Comparison of ENCODE assay signal across 8 cellular contexts in the genomic region with DNA sequence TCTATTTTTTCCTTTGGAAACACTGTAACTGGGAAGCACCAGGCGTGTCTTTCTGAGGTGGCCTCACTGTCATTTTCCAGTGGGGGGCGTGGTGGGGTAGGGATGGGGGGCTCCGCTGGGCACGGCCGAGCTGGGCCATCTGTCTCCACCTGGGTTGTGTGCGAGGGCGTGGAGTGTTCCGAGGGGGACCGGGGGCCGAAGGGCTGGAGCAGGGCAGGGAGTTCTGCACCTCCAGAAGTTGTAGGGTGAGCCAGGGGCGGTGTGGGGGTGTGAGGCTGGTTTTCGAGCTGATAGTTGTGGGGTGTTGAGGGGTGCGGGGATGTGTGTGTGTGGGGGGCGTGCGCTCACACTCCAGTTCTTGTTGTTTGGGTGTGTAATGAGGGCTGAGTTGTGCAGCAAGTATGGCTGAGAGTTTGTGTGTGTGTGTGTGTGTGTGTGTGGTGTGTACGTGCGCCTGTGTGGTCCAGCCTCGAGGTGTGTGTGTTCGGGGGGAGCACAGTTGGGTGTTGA. TPM values are rescaled to one million over a fixed set of nuclear protein-coding genes. Genes with fewer than 3 reads are reported as not detected.
DNase-seq lines count a peak whose midpoint lies in the region; ATAC-seq and TF ChIP-seq lines count a peak whose summit lies in the region.

No MANE protein-coding gene starts in this region.

- TF ChIP-seq CTCF in mammary epithelial cell (conservative IDR thresholded peaks at IDR 0.05 in 1 of 2, IDR thresholded peaks at IDR 0.05 in 1 of 2; ENCODE audit: extremely low read depth in 1 of 2, insufficient read depth in 1 of 2, low read depth in 1 of 2, low read length in 2 of 2) (no peak), uterus (IDR thresholded peaks at IDR 0.05) (no peak)

- H3K27ac ChIP-seq in mammary epithelial cell (ENCODE audit: insufficient read depth, low read depth, low read length) (peak overlapping the region; percentile 81), mesenchymal stem cell (ENCODE audit: low read length, poor library complexity, severe bottlenecking) (peak overlapping the region; percentile 92), uterus (peak overlapping the region; percentile 93 to 95)

- intact Hi-C loops in mammary epithelial cell (cut with micrococcal nuclease): loop anchor here (1.0 kb wide), 1 partner anchor 40 kb away; no protein-coding TSS in a partner anchor
- intact Hi-C loops in uterus (cut with DNase I; ENCODE audit: low total_unique reads): loop anchor here (5.0 kb wide), 1 partner anchor 72 kb away; the partner anchor contains the start of gene UBE2L6

- in situ Hi-C loops in mammary epithelial cell (cut with MboI; ENCODE audit: low sequenced_read_pairs in 2 of 2): no loop called here

- 0% methylated on average over 4 of the region's 19 CpGs for WGBS in mammary epithelial cell (ENCODE audit: low coverage, missing lambda C conversion rate)
- 1% methylated on average over 15 of the region's 19 CpGs for WGBS in mesenchymal stem cell

- BruUV-seq in mammary epithelial cell (replicated peaks; lab: Mats Ljungman, UMichigan): no TSS peak

- no peak overlapping the region for H3K27ac Mint-ChIP-seq in activated T-cell treated with anti-CD3 and anti-CD28 coated beads, Interleukin-2, amount 50 U/mL, for 72 hours

- peak overlapping the region; percentile 99 for H4K91ac ChIP-seq in mesenchymal stem cell (ENCODE audit: low read length)

- DNase-seq in activated T-cell treated with anti-CD3 and anti-CD28 coated beads, Interleukin-2, amount 50 U/mL, for 72 hours: no peak
- DNase-seq in activated T-cell treated with anti-CD3 and anti-CD28 coated beads, Interleukin-2, amount 50 U/mL, for 1 hour: no peak
- DNase-seq in mammary epithelial cell (no peak), mesenchymal stem cell (no peak), uterus (no peak), COLO668 (lab: John Stamatoyannopoulos, UW; ENCODE audit: unreplicated experiment) (no peak), dedifferentiated amniotic fluid mesenchymal stem cell (ENCODE audit: extremely low spot score) (no peak)
- no peak for DNase-seq in effector CD4-positive, alpha-beta T cell

- no peak for TF ChIP-seq POLR2A in uterus (IDR thresholded peaks at IDR 0.05)

- peaks cover 51% of the 10 kb centered on the region for H3K79me2 ChIP-seq in mammary epithelial cell (ENCODE audit: insufficient read depth, low read length)

- H2AFZ ChIP-seq in mammary epithelial cell (ENCODE audit: low read depth, low read length) (peak overlapping the region; percentile 98), mesenchymal stem cell (ENCODE audit: low read depth, low read length) (no peak overlapping the region)

- H3K9me3 ChIP-seq in mammary epithelial cell (replicated peaks; ENCODE audit: insufficient read depth, low read length): no peaks in the 10 kb centered on the region
- no peaks in the 10 kb centered on the region for H3K9me3 ChIP-seq in mesenchymal stem cell (ENCODE audit: control insufficient read depth, low read length)
- H3K9me3 ChIP-seq in uterus: no peaks in the 10 kb centered on the region

- peak overlapping the region; percentile 96 for H3K4me2 ChIP-seq in mammary epithelial cell (ENCODE audit: insufficient read depth, low read depth, low read length)
- peak overlapping the region; percentile 52 for H3K4me2 ChIP-seq in mesenchymal stem cell (ENCODE audit: low read length, poor library complexity, severe bottlenecking)

- H3K79me1 ChIP-seq in mesenchymal stem cell (replicated peaks; ENCODE audit: low read length, poor library complexity, severe bottlenecking): peaks cover 12% of the 10 kb centered on the region

- CTCF ChIA-PET in mammary epithelial cell (lab: Charles Lee; ENCODE audit: low non-redundant PET): interaction anchor here (0.7 kb wide), 2 partner anchors 139 to 1503 kb away, joined by 3 to 4 read pairs; no protein-coding TSS in a partner anchor

- peaks cover 2% of the 10 kb centered on the region for H3K36me3 ChIP-seq in mammary epithelial cell (ENCODE audit: insufficient read depth, low read length)
- H3K36me3 ChIP-seq in mesenchymal stem cell (ENCODE audit: control insufficient read depth in 1 of 2, insufficient read depth in 2 of 2, low read depth in 1 of 2, low read length in 2 of 2): no peaks in the 10 kb centered on the region
- no peaks in the 10 kb centered on the region for H3K36me3 ChIP-seq in uterus

- H3K4me1 ChIP-seq in mammary epithelial cell (ENCODE audit: insufficient read depth, low read length) (peaks cover 40% of the 10 kb centered on the region), mesenchymal stem cell (ENCODE audit: control insufficient read depth, insufficient read depth, low read depth, low read length) (peaks cover 23% of the 10 kb centered on the region), uterus (peaks cover 0 to 14% of the 10 kb centered on the region in 2 donors)

- H3K18ac ChIP-seq in mesenchymal stem cell (ENCODE audit: low read depth in 1 of 2, low read length in 2 of 2): peak overlapping the region; percentile 87 to 99

- H3K23ac ChIP-seq in mesenchymal stem cell (ENCODE audit: low read length in 2 of 2): peak overlapping the region in 1 of 2 experiments; percentile 66

- H3K14ac ChIP-seq in mesenchymal stem cell (ENCODE audit: low read length in 2 of 2): peak overlapping the region; percentile 9 to 72

- peak; percentile 49 to 53 for ATAC-seq in activated T-cell treated with anti-CD3 and anti-CD28 coated beads, Interleukin-2, amount 50 U/mL, for 72 hours (replicated peaks in 1 of 2)

- H3K4me1 Mint-ChIP-seq in activated T-cell treated with anti-CD3 and anti-CD28 coated beads, Interleukin-2, amount 50 U/mL, for 72 hours (ENCODE audit: low read depth): peaks cover 16% of the 10 kb centered on the region

- peaks cover 1 to 2% of the 10 kb centered on the region in 2 donors for H3K36me3 Mint-ChIP-seq in activated T-cell treated with anti-CD3 and anti-CD28 coated beads, Interleukin-2, amount 50 U/mL, for 72 hours (ENCODE audit: insufficient read depth in 2 of 2)

- H2BK12ac ChIP-seq in mesenchymal stem cell (ENCODE audit: low read length in 2 of 2): peak overlapping the region; percentile 2 to 91

- dilution Hi-C loops in mammary epithelial cell (cut with HindIII; ENCODE audit: low sequenced_read_pairs): no loop called here

- H3K4me3 ChIP-seq in mammary epithelial cell (replicated peaks in 1 of 3; ENCODE audit: insufficient read depth in 1 of 3, low read depth in 2 of 3, low read length in 3 of 3): peak overlapping the region; percentile 57 to 89 (median 89)
- H3K4me3 ChIP-seq in mesenchymal stem cell (ENCODE audit: insufficient read depth in 1 of 2, low read depth in 1 of 2, low read length in 2 of 2): peak overlapping the region; percentile 82 to 97
- H3K4me3 ChIP-seq in uterus: peak overlapping the region; percentile 66 to 76

- peak overlapping the region; percentile 98 for H2BK5ac ChIP-seq in mesenchymal stem cell (ENCODE audit: low read depth, low read length, poor library complexity, severe bottlenecking)

- H4K8ac ChIP-seq in mesenchymal stem cell (ENCODE audit: low read length): peak overlapping the region; percentile 89

- H2BK15ac ChIP-seq in mesenchymal stem cell (ENCODE audit: low read depth, poor library complexity, severe bottlenecking): peak overlapping the region; percentile 97

- H3K4ac ChIP-seq in mesenchymal stem cell (ENCODE audit: low read depth in 1 of 2, low read length in 2 of 2): peak overlapping the region; percentile 98 to 99

- H2AK5ac ChIP-seq in mesenchymal stem cell (ENCODE audit: low read length, severe bottlenecking): peak overlapping the region; percentile 88

- no peaks in the 10 kb centered on the region for H3K27me3 ChIP-seq in mammary epithelial cell (ENCODE audit: insufficient read depth, low read length)
- H3K27me3 ChIP-seq in mesenchymal stem cell (ENCODE audit: control insufficient read depth in 1 of 2, insufficient read depth in 1 of 2, low read length in 2 of 2): peaks cover 6 to 12% of the 10 kb centered on the region in 2 experiments
- H3K27me3 ChIP-seq in uterus: no peaks in the 10 kb centered on the region

- peak overlapping the region; percentile 83 for H3K9ac ChIP-seq in mammary epithelial cell (ENCODE audit: insufficient read depth, low read length)
- peak overlapping the region; percentile 95 for H3K9ac ChIP-seq in mesenchymal stem cell (ENCODE audit: low read length)

- no peaks in the 10 kb centered on the region for H3K9me3 Mint-ChIP-seq in activated T-cell treated with anti-CD3 and anti-CD28 coated beads, Interleukin-2, amount 50 U/mL, for 72 hours

- H3K27me3 Mint-ChIP-seq in activated T-cell treated with anti-CD3 and anti-CD28 coated beads, Interleukin-2, amount 50 U/mL, for 72 hours (ENCODE audit: low read depth): peaks cover 32% of the 10 kb centered on the region

- peak overlapping the region; percentile 81 to 94 for H3K4me3 Mint-ChIP-seq in activated T-cell treated with anti-CD3 and anti-CD28 coated beads, Interleukin-2, amount 50 U/mL, for 72 hours

- H4K20me1 ChIP-seq in mammary epithelial cell (ENCODE audit: insufficient read depth, low read length): no peaks in the 10 kb centered on the region

- peak overlapping the region; percentile 98 for H2BK120ac ChIP-seq in mesenchymal stem cell (ENCODE audit: low read depth, low read length)

RNA-seq across cellular contexts. Expression of gene YPEL4, which starts 10.8 kb away (rescaled TPM):
- total RNA-seq in activated T-cell treated with anti-CD3 and anti-CD28 coated beads, Interleukin-2, amount 50 U/mL, for 72 hours: 1 to 10 TPM; 1.1 to 1.3 TPM
- total RNA-seq in mammary epithelial cell (under 1 TPM; under 0.01 to 0.35 TPM), uterus (1 to 10 TPM in 3 of 4 donors, under 1 TPM in 1; 0.26 to 7.6 (median 2.7) TPM)
- 0.05 TPM for polyA plus RNA-seq in mammary epithelial cell
- not detected for polyA minus RNA-seq in mammary epithelial cell
- polyA plus RNA-seq in mesenchymal stem cell (2013, experiment 1 of 2): 0.43 TPM
- polyA plus RNA-seq in mesenchymal stem cell (2013, experiment 2 of 2): 0.42 TPM

RNA-seq across cellular contexts. Expression of gene CLP1, which starts 18.7 kb away (rescaled TPM):
- total RNA-seq in activated T-cell treated with anti-CD3 and anti-CD28 coated beads, Interleukin-2, amount 50 U/mL, for 72 hours: 10 to 100 TPM; 15.1 to 16.1 TPM
- 10 to 100 TPM; 16.0 to 19.0 TPM for total RNA-seq in mammary epithelial cell
- 38.7 TPM for polyA plus RNA-seq in mammary epithelial cell
- polyA minus RNA-seq in mammary epithelial cell: 19.0 TPM
- polyA plus RNA-seq in mesenchymal stem cell (2013, experiment 1 of 2): 8.2 TPM
- polyA plus RNA-seq in mesenchymal stem cell (2013, experiment 2 of 2): 8.8 TPM
- 10 to 100 TPM in 2 of 4 donors, 1 to 10 TPM in 2; 3.1 to 24.4 (median 12.2) TPM for total RNA-seq in uterus

RNA-seq across cellular contexts. Expression of gene ZDHHC5, which starts 29.0 kb away (rescaled TPM):
- 10 to 100 TPM; 62.8 to 62.9 TPM for total RNA-seq in activated T-cell treated with anti-CD3 and anti-CD28 coated beads, Interleukin-2, amount 50 U/mL, for 72 hours
- total RNA-seq in mammary epithelial cell (100 to 1,000 TPM in 1 of 2 donors, 10 to 100 TPM in 1; 81.7 to 101 TPM), uterus (10 to 100 TPM; 27.2 to 50.6 (median 34.6) TPM)
- 94.2 TPM for polyA plus RNA-seq in mammary epithelial cell
- 108 TPM for polyA minus RNA-seq in mammary epithelial cell
- 58.6 TPM for polyA plus RNA-seq in mesenchymal stem cell (2013, experiment 1 of 2)
- polyA plus RNA-seq in mesenchymal stem cell (2013, experiment 2 of 2): 58.4 TPM

RNA-seq across cellular contexts. Expression of gene SERPING1, which starts 41.4 kb away (rescaled TPM):
- not detected for total RNA-seq in activated T-cell treated with anti-CD3 and anti-CD28 coated beads, Interleukin-2, amount 50 U/mL, for 72 hours
- total RNA-seq in mammary epithelial cell (10 to 100 TPM in 1 of 2 donors, 1 to 10 TPM in 1; 9.7 to 23.8 TPM), uterus (100 to 1,000 TPM in 3 of 4 donors, 10 to 100 TPM in 1; 39.3 to 742 (median 362) TPM)
- polyA plus RNA-seq in mammary epithelial cell: 15.3 TPM
- polyA minus RNA-seq in mammary epithelial cell: 29.9 TPM
- polyA plus RNA-seq in mesenchymal stem cell (2013, experiment 1 of 2): 68.6 TPM
- 63.1 TPM for polyA plus RNA-seq in mesenchymal stem cell (2013, experiment 2 of 2)
